2 cellular contexts compared by ENCODE assay signal in genomic region chr5:109455598-109456096, GRCh38.
TF ChIP-seq lines count a peak whose summit lies in the region.

No MANE protein-coding gene starts in this region.

TF ChIP-seq in H1, 55 proteins besides CTCF, POLR2A, EP300 and RAD21:
- TF ChIP-seq EGR1 (IDR thresholded peaks at IDR 0.05; ENCODE audit: borderline replicate concordance, low read depth, low read length) (no peak), SP2 (IDR thresholded peaks at IDR 0.05; ENCODE audit: low read length) (no peak)
TF ChIP-seq in H1: peak in this region for 0.

TF ChIP-seq in neural cell, 6 proteins besides CTCF, POLR2A, EP300 and RAD21:
- TF ChIP-seq SMC3 (conservative IDR thresholded peaks at IDR 0.05; ENCODE audit: poor library complexity) (no peak), REST (IDR thresholded peaks at IDR 0.05; ENCODE audit: borderline replicate concordance) (peak; percentile 63), POLR2AphosphoS5 (IDR thresholded peaks at IDR 0.05) (peak; percentile 75)
